In the genomic region with DNA sequence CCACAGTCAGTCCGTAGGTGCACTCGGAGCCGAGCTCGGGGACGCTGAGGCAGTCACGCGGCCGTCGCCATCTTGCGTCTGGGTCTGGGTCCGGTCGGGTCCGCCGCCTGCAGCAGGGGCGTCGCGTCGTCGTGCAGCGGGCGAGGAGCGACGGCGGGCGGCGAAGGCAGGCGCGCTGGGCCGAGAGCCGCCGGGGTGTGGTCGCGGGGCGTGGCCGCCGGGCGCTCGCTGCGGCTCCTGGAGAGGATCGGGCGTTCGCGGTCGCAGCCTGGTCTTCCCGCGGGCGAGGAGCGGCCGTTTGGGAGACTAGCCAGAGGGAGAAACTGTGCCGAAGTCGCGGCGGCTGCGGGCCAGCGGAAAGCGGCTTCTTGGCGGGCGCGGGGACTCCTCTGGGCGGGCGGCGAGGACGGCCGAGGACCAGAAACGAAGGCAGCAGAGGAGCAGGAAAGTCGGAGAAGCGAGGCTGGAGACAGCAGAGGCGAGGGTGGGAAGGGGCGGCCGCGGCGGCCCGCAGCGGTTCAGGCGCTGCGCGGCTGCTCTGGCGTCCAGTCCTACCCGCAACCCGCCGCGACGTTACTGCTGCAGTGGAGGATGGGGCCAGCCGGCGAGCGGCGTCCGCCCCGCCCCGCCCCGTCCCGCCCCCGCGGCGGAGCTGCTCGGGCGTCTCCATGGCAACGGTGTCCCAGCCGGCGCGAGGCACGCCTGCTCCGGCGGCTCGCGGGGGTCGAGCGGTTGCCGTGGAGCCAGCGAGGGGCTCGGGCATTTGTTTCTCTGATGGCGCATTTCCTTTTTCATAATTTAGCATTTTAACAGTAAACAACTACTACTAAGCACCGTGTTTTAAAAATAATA, we compare ENCODE assay signal across 1 cellular context.
TF ChIP-seq lines count a peak whose summit lies in the region.

A gene with protein sequence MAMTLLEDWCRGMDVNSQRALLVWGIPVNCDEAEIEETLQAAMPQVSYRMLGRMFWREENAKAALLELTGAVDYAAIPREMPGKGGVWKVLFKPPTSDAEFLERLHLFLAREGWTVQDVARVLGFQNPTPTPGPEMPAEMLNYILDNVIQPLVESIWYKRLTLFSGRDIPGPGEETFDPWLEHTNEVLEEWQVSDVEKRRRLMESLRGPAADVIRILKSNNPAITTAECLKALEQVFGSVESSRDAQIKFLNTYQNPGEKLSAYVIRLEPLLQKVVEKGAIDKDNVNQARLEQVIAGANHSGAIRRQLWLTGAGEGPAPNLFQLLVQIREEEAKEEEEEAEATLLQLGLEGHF (minus strand): TSS at position 581 of the 852 bp plus-strand sequence. CDS start 745 bp downstream, outside the sequence.

TF ChIP-seq in HepG2, 621 proteins besides CTCF, POLR2A, EP300 and RAD21 (continued from another document and continues in another):
- TF ChIP-seq, protein P1, sequence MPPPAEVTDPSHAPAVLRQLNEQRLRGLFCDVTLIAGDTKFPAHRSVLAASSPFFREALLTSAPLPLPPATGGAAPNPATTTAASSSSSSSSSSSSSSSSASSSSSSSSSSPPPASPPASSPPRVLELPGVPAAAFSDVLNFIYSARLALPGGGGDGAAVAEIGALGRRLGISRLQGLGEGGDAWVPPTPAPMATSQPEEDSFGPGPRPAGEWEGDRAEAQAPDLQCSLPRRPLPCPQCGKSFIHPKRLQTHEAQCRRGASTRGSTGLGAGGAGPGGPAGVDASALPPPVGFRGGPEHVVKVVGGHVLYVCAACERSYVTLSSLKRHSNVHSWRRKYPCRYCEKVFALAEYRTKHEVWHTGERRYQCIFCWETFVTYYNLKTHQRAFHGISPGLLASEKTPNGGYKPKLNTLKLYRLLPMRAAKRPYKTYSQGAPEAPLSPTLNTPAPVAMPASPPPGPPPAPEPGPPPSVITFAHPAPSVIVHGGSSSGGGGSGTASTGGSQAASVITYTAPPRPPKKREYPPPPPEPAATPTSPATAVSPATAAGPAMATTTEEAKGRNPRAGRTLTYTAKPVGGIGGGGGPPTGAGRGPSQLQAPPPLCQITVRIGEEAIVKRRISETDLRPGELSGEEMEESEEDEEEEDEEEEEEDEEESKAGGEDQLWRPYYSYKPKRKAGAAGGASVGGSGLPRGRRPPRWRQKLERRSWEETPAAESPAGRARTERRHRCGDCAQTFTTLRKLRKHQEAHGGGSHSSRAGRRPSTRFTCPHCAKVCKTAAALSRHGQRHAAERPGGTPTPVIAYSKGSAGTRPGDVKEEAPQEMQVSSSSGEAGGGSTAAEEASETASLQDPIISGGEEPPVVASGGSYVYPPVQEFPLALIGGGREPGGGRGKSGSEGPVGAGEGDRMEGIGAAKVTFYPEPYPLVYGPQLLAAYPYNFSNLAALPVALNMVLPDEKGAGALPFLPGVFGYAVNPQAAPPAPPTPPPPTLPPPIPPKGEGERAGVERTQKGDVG (CRISPR knock-in tag; IDR thresholded peaks at IDR 0.05; ENCODE audit: borderline replicate concordance) = no peak
- TF ChIP-seq, protein P2, sequence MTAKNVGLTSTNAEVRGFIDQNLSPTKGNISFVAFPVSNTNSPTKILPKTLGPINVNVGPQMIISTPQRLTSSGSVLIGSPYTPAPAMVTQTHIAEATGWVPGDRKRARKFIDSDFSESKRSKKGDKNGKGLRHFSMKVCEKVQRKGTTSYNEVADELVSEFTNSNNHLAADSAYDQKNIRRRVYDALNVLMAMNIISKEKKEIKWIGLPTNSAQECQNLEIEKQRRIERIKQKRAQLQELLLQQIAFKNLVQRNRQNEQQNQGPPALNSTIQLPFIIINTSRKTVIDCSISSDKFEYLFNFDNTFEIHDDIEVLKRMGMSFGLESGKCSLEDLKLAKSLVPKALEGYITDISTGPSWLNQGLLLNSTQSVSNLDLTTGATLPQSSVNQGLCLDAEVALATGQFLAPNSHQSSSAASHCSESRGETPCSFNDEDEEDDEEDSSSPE (CRISPR knock-in tag; IDR thresholded peaks at IDR 0.05) = peak; percentile 69
- TF ChIP-seq ZBTB8A (CRISPR knock-in tag; IDR thresholded peaks at IDR 0.05; ENCODE audit: borderline replicate concordance, low read depth) (no peak), ZNF788 (CRISPR knock-in tag; IDR thresholded peaks at IDR 0.05; ENCODE audit: borderline replicate concordance) (no peak), ZNF501 (CRISPR knock-in tag; IDR thresholded peaks at IDR 0.05) (no peak), CCAR2 (optimal IDR thresholded peaks at IDR 0.05; ENCODE audit: low read depth, low read length) (no peak), MAZ (IDR thresholded peaks at IDR 0.05; ENCODE audit: borderline replicate concordance, low read depth, low read length) (peak; percentile 35; the same call in 1 of the 2 replicates), MAZ (CRISPR knock-in tag; IDR thresholded peaks at IDR 0.05; ENCODE audit: low read depth) (peak; percentile 54), NFIC (IDR thresholded peaks at IDR 0.05; ENCODE audit: low read length) (no peak), ZNF331 (CRISPR knock-in tag; IDR thresholded peaks at IDR 0.05) (0 out of 2 replicates have a peak, but pooled peaks have one; percentile 33), RCOR2 (CRISPR knock-in tag; IDR thresholded peaks at IDR 0.05) (no peak), MXI1 (IDR thresholded peaks at IDR 0.05; ENCODE audit: borderline replicate concordance, low read depth, low read length) (peak; percentile 86; the same call in 2 of the 3 replicates), SMAD1 (CRISPR knock-in tag; IDR thresholded peaks at IDR 0.05; ENCODE audit: borderline replicate concordance, low read depth) (no peak), SIN3A (IDR thresholded peaks at IDR 0.05; ENCODE audit: borderline replicate concordance, low read depth, low read length) (peak; percentile 45; the same call in 1 of the 2 replicates), SNRNP70 (IDR thresholded peaks at IDR 0.05; ENCODE audit: low read depth, low read length) (no peak), FOXC1 (CRISPR knock-in tag; IDR thresholded peaks at IDR 0.05; ENCODE audit: borderline replicate concordance) (peak; percentile 70; the same call in 1 of the 2 replicates), PHB2 (IDR thresholded peaks at IDR 0.05; ENCODE audit: partially characterized antibody) (no peak), ZNF619 (CRISPR knock-in tag; IDR thresholded peaks at IDR 0.05) (no peak), CAMTA2 (CRISPR knock-in tag; IDR thresholded peaks at IDR 0.05; ENCODE audit: borderline replicate concordance) (no peak), NFATC3 (CRISPR knock-in tag; IDR thresholded peaks at IDR 0.05) (no peak), ZNF816 (CRISPR knock-in tag; IDR thresholded peaks at IDR 0.05; ENCODE audit: borderline replicate concordance) (no peak; the same call in 1 of the 2 replicates), HNRNPLL (IDR thresholded peaks at IDR 0.05; ENCODE audit: low read depth, low read length, poor library complexity, severe bottlenecking) (peak; percentile 57), TARDBP (CRISPR knock-in tag; IDR thresholded peaks at IDR 0.05) (no peak)
- TF ChIP-seq, protein P3, sequence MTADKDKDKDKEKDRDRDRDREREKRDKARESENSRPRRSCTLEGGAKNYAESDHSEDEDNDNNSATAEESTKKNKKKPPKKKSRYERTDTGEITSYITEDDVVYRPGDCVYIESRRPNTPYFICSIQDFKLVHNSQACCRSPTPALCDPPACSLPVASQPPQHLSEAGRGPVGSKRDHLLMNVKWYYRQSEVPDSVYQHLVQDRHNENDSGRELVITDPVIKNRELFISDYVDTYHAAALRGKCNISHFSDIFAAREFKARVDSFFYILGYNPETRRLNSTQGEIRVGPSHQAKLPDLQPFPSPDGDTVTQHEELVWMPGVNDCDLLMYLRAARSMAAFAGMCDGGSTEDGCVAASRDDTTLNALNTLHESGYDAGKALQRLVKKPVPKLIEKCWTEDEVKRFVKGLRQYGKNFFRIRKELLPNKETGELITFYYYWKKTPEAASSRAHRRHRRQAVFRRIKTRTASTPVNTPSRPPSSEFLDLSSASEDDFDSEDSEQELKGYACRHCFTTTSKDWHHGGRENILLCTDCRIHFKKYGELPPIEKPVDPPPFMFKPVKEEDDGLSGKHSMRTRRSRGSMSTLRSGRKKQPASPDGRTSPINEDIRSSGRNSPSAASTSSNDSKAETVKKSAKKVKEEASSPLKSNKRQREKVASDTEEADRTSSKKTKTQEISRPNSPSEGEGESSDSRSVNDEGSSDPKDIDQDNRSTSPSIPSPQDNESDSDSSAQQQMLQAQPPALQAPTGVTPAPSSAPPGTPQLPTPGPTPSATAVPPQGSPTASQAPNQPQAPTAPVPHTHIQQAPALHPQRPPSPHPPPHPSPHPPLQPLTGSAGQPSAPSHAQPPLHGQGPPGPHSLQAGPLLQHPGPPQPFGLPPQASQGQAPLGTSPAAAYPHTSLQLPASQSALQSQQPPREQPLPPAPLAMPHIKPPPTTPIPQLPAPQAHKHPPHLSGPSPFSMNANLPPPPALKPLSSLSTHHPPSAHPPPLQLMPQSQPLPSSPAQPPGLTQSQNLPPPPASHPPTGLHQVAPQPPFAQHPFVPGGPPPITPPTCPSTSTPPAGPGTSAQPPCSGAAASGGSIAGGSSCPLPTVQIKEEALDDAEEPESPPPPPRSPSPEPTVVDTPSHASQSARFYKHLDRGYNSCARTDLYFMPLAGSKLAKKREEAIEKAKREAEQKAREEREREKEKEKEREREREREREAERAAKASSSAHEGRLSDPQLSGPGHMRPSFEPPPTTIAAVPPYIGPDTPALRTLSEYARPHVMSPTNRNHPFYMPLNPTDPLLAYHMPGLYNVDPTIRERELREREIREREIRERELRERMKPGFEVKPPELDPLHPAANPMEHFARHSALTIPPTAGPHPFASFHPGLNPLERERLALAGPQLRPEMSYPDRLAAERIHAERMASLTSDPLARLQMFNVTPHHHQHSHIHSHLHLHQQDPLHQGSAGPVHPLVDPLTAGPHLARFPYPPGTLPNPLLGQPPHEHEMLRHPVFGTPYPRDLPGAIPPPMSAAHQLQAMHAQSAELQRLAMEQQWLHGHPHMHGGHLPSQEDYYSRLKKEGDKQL (CRISPR knock-in tag; IDR thresholded peaks at IDR 0.05; ENCODE audit: low read depth) = 0 out of 2 replicates have a peak, but pooled peaks have one; percentile 63
- TF ChIP-seq, protein P4, sequence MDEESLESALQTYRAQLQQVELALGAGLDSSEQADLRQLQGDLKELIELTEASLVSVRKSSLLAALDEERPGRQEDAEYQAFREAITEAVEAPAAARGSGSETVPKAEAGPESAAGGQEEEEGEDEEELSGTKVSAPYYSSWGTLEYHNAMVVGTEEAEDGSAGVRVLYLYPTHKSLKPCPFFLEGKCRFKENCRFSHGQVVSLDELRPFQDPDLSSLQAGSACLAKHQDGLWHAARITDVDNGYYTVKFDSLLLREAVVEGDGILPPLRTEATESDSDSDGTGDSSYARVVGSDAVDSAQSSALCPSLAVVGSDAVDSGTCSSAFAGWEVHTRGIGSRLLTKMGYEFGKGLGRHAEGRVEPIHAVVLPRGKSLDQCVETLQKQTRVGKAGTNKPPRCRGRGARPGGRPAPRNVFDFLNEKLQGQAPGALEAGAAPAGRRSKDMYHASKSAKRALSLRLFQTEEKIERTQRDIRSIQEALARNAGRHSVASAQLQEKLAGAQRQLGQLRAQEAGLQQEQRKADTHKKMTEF (CRISPR knock-in tag; IDR thresholded peaks at IDR 0.05) = peak; percentile 32; the same call in 1 of the 2 replicates
- TF ChIP-seq, protein P5, sequence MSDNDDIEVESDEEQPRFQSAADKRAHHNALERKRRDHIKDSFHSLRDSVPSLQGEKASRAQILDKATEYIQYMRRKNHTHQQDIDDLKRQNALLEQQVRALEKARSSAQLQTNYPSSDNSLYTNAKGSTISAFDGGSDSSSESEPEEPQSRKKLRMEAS (IDR thresholded peaks at IDR 0.05) = peak; percentile 90
- TF ChIP-seq, protein P6, sequence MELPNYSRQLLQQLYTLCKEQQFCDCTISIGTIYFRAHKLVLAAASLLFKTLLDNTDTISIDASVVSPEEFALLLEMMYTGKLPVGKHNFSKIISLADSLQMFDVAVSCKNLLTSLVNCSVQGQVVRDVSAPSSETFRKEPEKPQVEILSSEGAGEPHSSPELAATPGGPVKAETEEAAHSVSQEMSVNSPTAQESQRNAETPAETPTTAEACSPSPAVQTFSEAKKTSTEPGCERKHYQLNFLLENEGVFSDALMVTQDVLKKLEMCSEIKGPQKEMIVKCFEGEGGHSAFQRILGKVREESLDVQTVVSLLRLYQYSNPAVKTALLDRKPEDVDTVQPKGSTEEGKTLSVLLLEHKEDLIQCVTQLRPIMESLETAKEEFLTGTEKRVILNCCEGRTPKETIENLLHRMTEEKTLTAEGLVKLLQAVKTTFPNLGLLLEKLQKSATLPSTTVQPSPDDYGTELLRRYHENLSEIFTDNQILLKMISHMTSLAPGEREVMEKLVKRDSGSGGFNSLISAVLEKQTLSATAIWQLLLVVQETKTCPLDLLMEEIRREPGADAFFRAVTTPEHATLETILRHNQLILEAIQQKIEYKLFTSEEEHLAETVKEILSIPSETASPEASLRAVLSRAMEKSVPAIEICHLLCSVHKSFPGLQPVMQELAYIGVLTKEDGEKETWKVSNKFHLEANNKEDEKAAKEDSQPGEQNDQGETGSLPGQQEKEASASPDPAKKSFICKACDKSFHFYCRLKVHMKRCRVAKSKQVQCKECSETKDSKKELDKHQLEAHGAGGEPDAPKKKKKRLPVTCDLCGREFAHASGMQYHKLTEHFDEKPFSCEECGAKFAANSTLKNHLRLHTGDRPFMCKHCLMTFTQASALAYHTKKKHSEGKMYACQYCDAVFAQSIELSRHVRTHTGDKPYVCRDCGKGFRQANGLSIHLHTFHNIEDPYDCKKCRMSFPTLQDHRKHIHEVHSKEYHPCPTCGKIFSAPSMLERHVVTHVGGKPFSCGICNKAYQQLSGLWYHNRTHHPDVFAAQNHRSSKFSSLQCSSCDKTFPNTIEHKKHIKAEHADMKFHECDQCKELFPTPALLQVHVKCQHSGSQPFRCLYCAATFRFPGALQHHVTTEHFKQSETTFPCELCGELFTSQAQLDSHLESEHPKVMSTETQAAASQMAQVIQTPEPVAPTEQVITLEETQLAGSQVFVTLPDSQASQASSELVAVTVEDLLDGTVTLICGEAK (IDR thresholded peaks at IDR 0.05) = no peak
- TF ChIP-seq, protein P6 (CRISPR knock-in tag; IDR thresholded peaks at IDR 0.05) = 0 out of 2 replicates have a peak, but pooled peaks have one; percentile 41
